In genomic region chr3:14531856-14532395, GRCh38 we compare ENCODE assay signal across 16 cellular contexts. TPM values are rescaled to one million over a fixed set of nuclear protein-coding genes. Genes with fewer than 3 reads are reported as not detected.
A peak's percentile ranks its signal among the peaks of the same experiment; 100 is the strongest.
DNase-seq lines count a peak whose midpoint lies in the region; ATAC-seq and TF ChIP-seq lines count a peak whose summit lies in the region.
"Had no signal": no experiment of that assay in that cellular context is flagged by ENCODE, and none has a peak within 500 bp of the region (broad histone marks: within the 10 kb centered on the region; RNA-seq: fewer than 3 reads in every experiment).

No MANE protein-coding gene starts in this region.

- H3K4me1 Mint-ChIP-seq in WTC11: peaks cover 51% of the 10 kb centered on the region

- no peak overlapping the region for H3K4me3 Mint-ChIP-seq in WTC11

- ATAC-seq in WTC11 (no peak), right cardiac atrium (peak in 1 of 2 donors; percentile 7), psoas muscle (peak in 3 of 4 donors; percentile 11 to 17 (median 14))

- H3K27ac ChIP-seq in 22Rv1 (peak overlapping the region; percentile 43), right cardiac atrium (ENCODE audit: low read length) (no peak overlapping the region), psoas muscle (peak overlapping the region; percentile 83), SJCRH30 (no peak overlapping the region)
- H3K27ac ChIP-seq: A549 had no signal

- 0 out of 2 replicates have a peak, but pooled peaks cover 3% of the 10 kb centered on the region for H3K36me3 Mint-ChIP-seq in WTC11

- 92% methylated on average over 17 of the region's 17 CpGs for WGBS in right cardiac atrium
- WGBS in psoas muscle, 3 donors: 74 to 86% (median 75%) methylated on average over 17 of the region's 17 CpGs

- no peaks in the 10 kb centered on the region for H3K36me3 ChIP-seq in psoas muscle (ENCODE audit: insufficient read depth in 1 of 2, low read depth in 1 of 2)
- H3K36me3 ChIP-seq in SJCRH30: no peaks in the 10 kb centered on the region

- TF ChIP-seq CTCF in 22Rv1 (IDR thresholded peaks at IDR 0.05): no peak
- TF ChIP-seq CTCF in WTC11 (IDR thresholded peaks at IDR 0.05): no peak
- no peak for TF ChIP-seq CTCF in psoas muscle (IDR thresholded peaks at IDR 0.05)

- H3K27ac Mint-ChIP-seq in WTC11: peak overlapping the region; percentile 62; the same call in 1 of the 2 replicates

- peaks cover 8% of the 10 kb centered on the region for H3K9me3 Mint-ChIP-seq in WTC11

- POLR2A ChIA-PET in WTC11 (lab: Charles Lee): no interaction called here

- peaks cover 6% of the 10 kb centered on the region for H3K4me1 ChIP-seq in right cardiac atrium (ENCODE audit: control insufficient read depth, insufficient read depth, low read length)
- H3K4me1 ChIP-seq in psoas muscle: peaks cover 65% of the 10 kb centered on the region
- no peaks in the 10 kb centered on the region for H3K4me1 ChIP-seq in SJCRH30
- H3K4me1 ChIP-seq: A549 had no signal

- H3K27me3 ChIP-seq in right cardiac atrium (ENCODE audit: control insufficient read depth, insufficient read depth) (no peaks in the 10 kb centered on the region), psoas muscle (ENCODE audit: insufficient read depth in 3 of 3, low read length in 2 of 3) (no peaks in the 10 kb centered on the region), SJCRH30 (no peaks in the 10 kb centered on the region)

- H3K9me3 ChIP-seq in right cardiac atrium (ENCODE audit: control insufficient read depth, low read length): no peaks in the 10 kb centered on the region
- H3K9me3 ChIP-seq in psoas muscle: no peaks in the 10 kb centered on the region
- H3K9me3 ChIP-seq in SJCRH30 (replicated peaks): no peaks in the 10 kb centered on the region

- H3K27me3 Mint-ChIP-seq in WTC11 (ENCODE audit: low read depth): no peaks in the 10 kb centered on the region

- intact Hi-C loops in right cardiac atrium (cut with DNase I): no loop called here
- intact Hi-C loops in psoas muscle (cut with DNase I): no loop called here

- CTCF ChIA-PET in WTC11 (lab: Charles Lee): interaction anchor here (1.4 to 8.0 kb wide), 5 partner anchors 8 to 69 kb away, joined by 4 to 105 read pairs (median 13); no protein-coding TSS in a partner anchor

- H3K4me3 ChIP-seq in right cardiac atrium (ENCODE audit: low read length): no peak overlapping the region
- no peak overlapping the region for H3K4me3 ChIP-seq in psoas muscle
- no peak overlapping the region for H3K4me3 ChIP-seq in SJCRH30
- H3K4me3 ChIP-seq: A549 had no signal

- DNase-seq in WTC11 (ENCODE audit: low spot score) (no peak), right cardiac atrium (peak in 2 of 3 donors; percentile 37 to 38), psoas muscle (peak in 1 of 2 donors; percentile 45), mesenteric fat pad (ENCODE audit: low spot score) (no peak), DMS53 (lab: John Stamatoyannopoulos, UW) (no peak), SJCRH30 (no peak)
- no peak for DNase-seq in activated CD8-positive, alpha-beta memory T cell treated with anti-CD3 and anti-CD28 coated beads, Interleukin-2, amount 50 U/mL, for 48 hours
- DNase-seq: C1 segment of cervical spinal cord, IMR-90, Kasumi-1, MM.1S, NCI-H524, SHP77 had no signal

TF ChIP-seq in WTC11, 78 proteins besides CTCF, POLR2A, EP300 and RAD21:
- TF ChIP-seq FOXK1 (CRISPR knock-in tag; IDR thresholded peaks at IDR 0.05) (no peak), TEAD1 (CRISPR knock-in tag; IDR thresholded peaks at IDR 0.05) (no peak), NR3C1 (CRISPR knock-in tag; conservative IDR thresholded peaks at IDR 0.05; ENCODE audit: low read depth) (no peak), SP1 (CRISPR knock-in tag; conservative IDR thresholded peaks at IDR 0.05) (no peak), GRHL2 (CRISPR knock-in tag; IDR thresholded peaks at IDR 0.05; ENCODE audit: insufficient replicate concordance, severe bottlenecking) (no peak), FOXP1 (CRISPR knock-in tag; IDR thresholded peaks at IDR 0.05; ENCODE audit: borderline replicate concordance) (0 out of 2 replicates have a peak, but pooled peaks have one; percentile 25)

RNA-seq across cellular contexts. Expression of gene GRIP2, which starts 8.2 kb away (rescaled TPM):
- total RNA-seq in WTC11 (2021) (11.4 to 12.0 TPM (median 11.7 TPM) in 3 replicates), right cardiac atrium (10 to 100 TPM in 3 of 4 donors, 1 to 10 TPM in 1; 8.7 to 14.5 (median 13.0) TPM), psoas muscle (10 to 100 TPM in 3 of 4 donors, 1 to 10 TPM in 1; 8.1 to 37.4 (median 29.0) TPM), mesenteric fat pad (0.71 TPM)
- polyA plus RNA-seq in right cardiac atrium (9.9 TPM), psoas muscle (10 to 100 TPM in 1 of 3 donors, 1 to 10 TPM in 2; 2.2 to 24.9 (median 5.0) TPM)
- total RNA-seq in SJCRH30 (2014; rRNA removed; shearing (Covaris generic)): 0.57 and 0.96 TPM in 2 replicates
- total RNA-seq: HT-29, IMR-90 had no signal

Comparison
In these comparisons a context has a peak if more than half of its experiments do, and no peak if none do; other contexts are left out.
1. H3K27ac ChIP-seq: peak in 22Rv1 (single experiment) and psoas muscle (single experiment); none in right cardiac atrium (single experiment) and SJCRH30 (single experiment).
2. DNase-seq: peak in right cardiac atrium (2 of 3); none in WTC11 (single experiment), activated CD8-positive, alpha-beta memory T cell treated with anti-CD3 and anti-CD28 coated beads, Interleukin-2, amount 50 U/mL, for 48 hours (single experiment), mesenteric fat pad (single experiment), DMS53 (single experiment) and SJCRH30 (0 of 2).